ENCODE assay signal across 8 cellular contexts in genomic region chrX:40267334-40268118, GRCh38.
DNase-seq lines count a peak whose midpoint lies in the region; ATAC-seq and TF ChIP-seq lines count a peak whose summit lies in the region.

No MANE protein-coding gene starts in this region.

- H3K27ac ChIP-seq in HCT116 (ENCODE audit: low read depth, low read length), result no peak overlapping the region
- H3K27ac ChIP-seq in layer of hippocampus (ENCODE audit: low read depth, low read length), result peak overlapping the region; percentile 52
- H3K27ac ChIP-seq in tibial artery, result peak overlapping the region; percentile 84 to 89

- peak overlapping the region in 1 of 2 donors; percentile 65 for H3K27ac Mint-ChIP-seq in activated naive CD4-positive, alpha-beta T cell treated with anti-CD3 and anti-CD28 coated beads, Interleukin-2, amount 50 U/mL, for 72 hours

- no TSS peak for BruUV-seq in HCT116 (replicated peaks; lab: Mats Ljungman, UMichigan)

- DNase-seq in Ammon's horn (ENCODE audit: low spot score), result peak; percentile 10
- no peak for DNase-seq in HCT116 (ENCODE audit: low read depth, low spot score)
- no peak for DNase-seq in activated naive CD4-positive, alpha-beta T cell treated with anti-CD3 and anti-CD28 coated beads, Interleukin-2, amount 50 U/mL, for 72 hours (ENCODE audit: low spot score in 2 of 2)
- peak; percentile 42 to 76 for DNase-seq in tibial artery
- DNase-seq in NCI-H345 treated with DMSO at 0.1 percent for 48 hours (lab: John Stamatoyannopoulos, UW; ENCODE audit: unreplicated experiment), result no peak

- TF ChIP-seq RAD21 in HCT116 (IDR thresholded peaks at IDR 0.05; ENCODE audit: low read depth), result no peak

- H3K4me1 ChIP-seq in HCT116 (ENCODE audit: control insufficient read depth in 1 of 2, insufficient read depth in 2 of 2, low read length in 2 of 2) (peaks cover 10 to 29% of the 10 kb centered on the region in 2 experiments; a peak in 3 of 4 replicates), tibial artery (peaks cover 0 to 24% (median 3%) of the 10 kb centered on the region in 4 donors)

- CTCF ChIA-PET in HCT116 (lab: Charles Lee), result interaction anchor here (0.6 to 1.2 kb wide), 2 partner anchors 91 to 455 kb away, joined by 3 read pairs; no protein-coding TSS in a partner anchor

- no peak overlapping the region for H2AFZ ChIP-seq in HCT116 (ENCODE audit: low read depth, low read length, poor library complexity, severe bottlenecking)

- H4K20me1 ChIP-seq in HCT116 (ENCODE audit: insufficient read depth), result no peaks in the 10 kb centered on the region

- peak overlapping the region; percentile 47; the same call in 1 of the 2 replicates for H3K9ac ChIP-seq in HCT116 (ENCODE audit: low read length)

- H3K27me3 ChIP-seq in HCT116 (ENCODE audit: insufficient read depth, low read length) (no peaks in the 10 kb centered on the region), layer of hippocampus (ENCODE audit: control insufficient read depth, insufficient read depth, low read length) (no peaks in the 10 kb centered on the region), tibial artery (no peaks in the 10 kb centered on the region)

- H3K9me3 ChIP-seq in HCT116 (ENCODE audit: control insufficient read depth in 1 of 2, insufficient read depth in 1 of 2, low read depth in 1 of 2, low read length in 2 of 2) (no peaks in the 10 kb centered on the region), tibial artery (no peaks in the 10 kb centered on the region)

- peak; percentile 28 for ATAC-seq in HCT116
- ATAC-seq in activated naive CD4-positive, alpha-beta T cell treated with anti-CD3 and anti-CD28 coated beads, Interleukin-2, amount 50 U/mL, for 72 hours, result peak; percentile 39 to 49
- ATAC-seq in GM21825 (IDR thresholded peaks at IDR 0.05; ENCODE audit: unreplicated experiment), result no peak
- no peak for ATAC-seq in GM19035 (IDR thresholded peaks at IDR 0.05; ENCODE audit: unreplicated experiment)

- POLR2A ChIA-PET in HCT116 (lab: Charles Lee), result no interaction called here

- no peaks in the 10 kb centered on the region for H3K36me3 Mint-ChIP-seq in activated naive CD4-positive, alpha-beta T cell treated with anti-CD3 and anti-CD28 coated beads, Interleukin-2, amount 50 U/mL, for 72 hours

- H3K4me3 ChIP-seq in HCT116 (replicated peaks in 1 of 2; ENCODE audit: low read depth in 1 of 2, low read length in 2 of 2), result peak overlapping the region; percentile 45 to 56; a peak in 3 of 4 replicates
- peak overlapping the region; percentile 55 to 60 for H3K4me3 ChIP-seq in tibial artery

- H3K36me3 ChIP-seq in HCT116 (ENCODE audit: control insufficient read depth in 1 of 2, insufficient read depth in 2 of 2, low read length in 2 of 2), result no peaks in the 10 kb centered on the region
- no peaks in the 10 kb centered on the region for H3K36me3 ChIP-seq in tibial artery

- no peak for TF ChIP-seq POLR2A in HCT116 (IDR thresholded peaks at IDR 0.05; ENCODE audit: borderline replicate concordance, extremely low read depth, insufficient read depth, insufficient read length)

- no peaks in the 10 kb centered on the region for H3K9me3 Mint-ChIP-seq in activated naive CD4-positive, alpha-beta T cell treated with anti-CD3 and anti-CD28 coated beads, Interleukin-2, amount 50 U/mL, for 72 hours

- TF ChIP-seq CTCF in HCT116 (IDR thresholded peaks at IDR 0.05 in 2 of 3, conservative IDR thresholded peaks at IDR 0.05 in 1 of 3; ENCODE audit: borderline replicate concordance in 1 of 3, insufficient read depth in 1 of 3, low read depth in 2 of 3, low read length in 2 of 3), result no peak
- no peak for TF ChIP-seq CTCF in tibial artery (IDR thresholded peaks at IDR 0.05)

- RAD21 ChIA-PET in HCT116 (lab: Charles Lee; ENCODE audit: low non-redundant PET in 1 of 2, low total read pairs in 2 of 2, uncharacterized antibody in 2 of 2, unreplicated experiment in 2 of 2), result no interaction called here

- H3K4me2 ChIP-seq in HCT116 (ENCODE audit: low read length), result peak overlapping the region; percentile 73

- H3K79me2 ChIP-seq in HCT116 (ENCODE audit: insufficient read depth, low read length), result no peaks in the 10 kb centered on the region

- intact Hi-C loops in HCT116 (cut with micrococcal nuclease), result loop anchor here (2.0 to 10.0 kb wide), 4 partner anchors 93 to 613 kb away; no protein-coding TSS in a partner anchor
- intact Hi-C loops in tibial artery (cut with DNase I; ENCODE audit: low total_unique reads), result loop anchor here (10.0 kb wide), 1 partner anchor 443 kb away; no protein-coding TSS in a partner anchor

- H3K9me2 ChIP-seq in HCT116 (ENCODE audit: insufficient read depth), result no peaks in the 10 kb centered on the region

TF ChIP-seq in HCT116, 20 proteins besides CTCF, POLR2A, EP300 and RAD21:
- TF ChIP-seq SRF (IDR thresholded peaks at IDR 0.05; ENCODE audit: low read depth) (no peak), MAX (IDR thresholded peaks at IDR 0.05) (no peak), ZFX (IDR thresholded peaks at IDR 0.05) (no peak), REST (IDR thresholded peaks at IDR 0.05; ENCODE audit: low read depth) (no peak), EZH2 (IDR thresholded peaks at IDR 0.05) (no peak), CBX3 (IDR thresholded peaks at IDR 0.05; ENCODE audit: low read depth) (no peak), SP1 (IDR thresholded peaks at IDR 0.05; ENCODE audit: low read depth) (no peak), ZNF274 (IDR thresholded peaks at IDR 0.05; ENCODE audit: low read depth, low read length) (no peak), YY1 (IDR thresholded peaks at IDR 0.05; ENCODE audit: extremely low read depth, insufficient replicate concordance, low read depth, low read length) (no peak), ATF3 (IDR thresholded peaks at IDR 0.05) (no peak), EGR1 (IDR thresholded peaks at IDR 0.05; ENCODE audit: low read depth) (no peak), ELF1 (IDR thresholded peaks at IDR 0.05; ENCODE audit: borderline replicate concordance, low read depth) (no peak), ZBTB33 (IDR thresholded peaks at IDR 0.05; ENCODE audit: extremely low read depth, insufficient replicate concordance, low read length) (no peak), POLR2AphosphoS5 (IDR thresholded peaks at IDR 0.05; ENCODE audit: low read depth, low read length) (no peak)

Comparison
In these comparisons a context has a peak if more than half of its experiments do, and no peak if none do; other contexts are left out.
1. DNase-seq: peak in Ammon's horn (single experiment) and tibial artery (2 of 2); none in HCT116 (single experiment), activated naive CD4-positive, alpha-beta T cell treated with anti-CD3 and anti-CD28 coated beads, Interleukin-2, amount 50 U/mL, for 72 hours (0 of 2) and NCI-H345 treated with DMSO at 0.1 percent for 48 hours (single experiment).
2. ATAC-seq: peak in HCT116 (single experiment) and activated naive CD4-positive, alpha-beta T cell treated with anti-CD3 and anti-CD28 coated beads, Interleukin-2, amount 50 U/mL, for 72 hours (2 of 2); none in GM21825 (single experiment) and GM19035 (single experiment).